Comparison of ENCODE assay signal across 8 cellular contexts in genomic region chr7:44490351-44491200, GRCh38. TPM values are rescaled to one million over a fixed set of nuclear protein-coding genes. Genes with fewer than 3 reads are reported as not detected.
DNase-seq lines count a peak whose midpoint lies in the region; ATAC-seq and TF ChIP-seq lines count a peak whose summit lies in the region.

Gene NUDCD3 (minus strand): TSS chr7:44490658. CDS start chr7:44490600, 58 bp downstream.

- H3K27ac ChIP-seq in ACC112 (ENCODE audit: low read depth, low read length) (peak within 1 kb of the TSS; percentile 94), VCaP (peak within 1 kb of the TSS; percentile 99), breast epithelium (peak within 1 kb of the TSS; percentile 98 to 99)

- H3K36me3 ChIP-seq in ACC112 (ENCODE audit: insufficient read depth, low read length) (peaks cover 3% of the 10 kb centered on the region; the same call in 1 of the 2 replicates), breast epithelium (no peaks in the 10 kb centered on the region)

- H3K4me1 ChIP-seq in ACC112 (ENCODE audit: control insufficient read depth, insufficient read depth, low read length, unreplicated experiment) (peaks cover 25% of the 10 kb centered on the region), breast epithelium (peaks cover 5 to 10% of the 10 kb centered on the region in 2 donors)

- no peaks in the 10 kb centered on the region for H3K27me3 ChIP-seq in ACC112 (ENCODE audit: insufficient read depth, low read length)
- H3K27me3 ChIP-seq in breast epithelium, result peaks cover 0 to 5% of the 10 kb centered on the region in 2 donors

- DNase-seq in NCI-H2171 (lab: John Stamatoyannopoulos, UW) (peak; percentile 89), breast epithelium (ENCODE audit: low spot score in 2 of 2) (peak; percentile 73 to 80), iPS-NIHi7 (ENCODE audit: extremely low spot score) (peak; percentile 94), smooth muscle cell of the brain vasculature (ENCODE audit: low read depth, low spot score) (peak; percentile 62)

- no peaks in the 10 kb centered on the region for H3K9me3 ChIP-seq in breast epithelium

- ATAC-seq in GM18867 (IDR thresholded peaks at IDR 0.05; ENCODE audit: unreplicated experiment) (peak; percentile 92), HG03103 (IDR thresholded peaks at IDR 0.05; ENCODE audit: low read depth, unreplicated experiment) (peak; percentile 80)

- intact Hi-C loops in breast epithelium (cut with DNase I; ENCODE audit: low total_unique reads), result no loop called here

- H3K4me3 ChIP-seq in ACC112 (ENCODE audit: low read depth, low read length), result peak within 1 kb of the TSS; percentile 93
- peak within 1 kb of the TSS; percentile 86 to 96 (median 91) for H3K4me3 ChIP-seq in breast epithelium

- H2AFZ ChIP-seq in ACC112 (ENCODE audit: low read length, unreplicated experiment), result peak within 1 kb of the TSS; percentile 98

- no peak for TF ChIP-seq POLR2A in breast epithelium (IDR thresholded peaks at IDR 0.05)

- H3K79me2 ChIP-seq in ACC112 (ENCODE audit: control insufficient read depth, insufficient read depth, low read length, unreplicated experiment), result peaks cover 44% of the 10 kb centered on the region

- TF ChIP-seq CTCF in VCaP (conservative IDR thresholded peaks at IDR 0.05), result peak; percentile 48
- TF ChIP-seq CTCF in breast epithelium (IDR thresholded peaks at IDR 0.05), result no peak

RNA-seq across cellular contexts. Expression of gene NUDCD3, which starts in this region (rescaled TPM):
- total RNA-seq in breast epithelium, result 10 to 100 TPM; 52.1 to 64.0 (median 60.0) TPM

Comparison
In these comparisons a context has a peak if more than half of its experiments do, and no peak if none do; other contexts are left out.
1. Peak in every context shown above with its lines: DNase-seq, ATAC-seq, H3K4me3 ChIP-seq and H3K27ac ChIP-seq.